ENCODE assay signal across 30 cellular contexts in the genomic region with DNA sequence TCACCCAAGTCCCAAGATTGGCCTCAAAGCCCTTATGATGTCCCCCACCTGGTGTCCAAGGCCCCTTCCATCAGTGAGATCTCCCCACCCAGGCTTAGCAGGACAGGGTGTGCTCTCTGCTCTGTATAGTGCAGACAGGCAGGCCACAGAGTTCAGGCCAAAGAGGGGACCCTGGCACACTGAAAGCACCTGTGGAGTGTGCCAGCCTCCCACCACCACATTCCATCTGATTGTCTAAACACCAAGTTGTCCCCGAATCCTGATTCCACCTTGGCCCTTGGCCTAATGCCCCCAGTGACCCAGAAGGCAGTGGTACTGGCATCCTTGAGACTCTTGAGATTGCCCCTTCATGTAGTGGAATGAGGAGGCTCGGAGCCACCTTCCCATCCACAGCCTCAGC. TPM values are rescaled to one million over a fixed set of nuclear protein-coding genes. Genes with fewer than 3 reads are reported as not detected.
"Had no signal": no experiment of that assay in that cellular context is flagged by ENCODE, and none has a peak within 500 bp of the region (broad histone marks: within the 10 kb centered on the region; RNA-seq: fewer than 3 reads in every experiment).

No MANE protein-coding gene starts in this region.

- H3K27me3 ChIP-seq: gastrocnemius medialis, right lobe of liver, suprapubic skin, transverse colon, vagina had no signal

- ATAC-seq: esophagus mucosa; gastrocnemius medialis; left lobe of liver; mucosa of descending colon; natural killer cell treated with Interleukin-12 subunit alpha and Interleukin-12 subunit beta and Interleukin-15 and Interleukin-18, amount 100 ng/mL, for 72 hours; right lobe of liver; stimulated activated memory B cell treated with anti-CD40 and anti-IgM and Interleukin-4, amounts not matched to agents 10 μg/mL and 1 μg/mL and 100 μg/mL, for 72 hours had no signal

- H3K4me1 ChIP-seq: right lobe of liver, vagina had no signal

- H3K27ac Mint-ChIP-seq: dendritic cell treated with granulocyte-macrophage colony-stimulating factor and Interleukin-4, amounts not matched to agents 40 ng/mL and 50 ng/mL, for 4 days; endodermal cell; memory B cell; mesothelial cell of epicardium; natural killer cell treated with Interleukin-12 subunit alpha and Interleukin-12 subunit beta and Interleukin-15 and Interleukin-18, amount 100 ng/mL, for 72 hours; progenitor cell of endocrine pancreas; stimulated activated memory B cell treated with anti-CD40 and anti-IgM and Interleukin-4, amounts not matched to agents 10 μg/mL and 1 μg/mL and 100 μg/mL, for 72 hours; stimulated activated naive CD8-positive, alpha-beta T cell treated with anti-CD3 and anti-CD28 coated beads, Interleukin-15, Interleukin-2, amounts not matched to agents 100 ng/mL and 50 ng/mL, for 24 hours had no signal

- DNase-seq: effector CD8-positive, alpha-beta T cell; endodermal cell; foreskin fibroblast; gastrocnemius medialis; mucosa of descending colon; naive B cell; right lobe of liver; stimulated activated CD4-positive, alpha-beta T cell treated with anti-CD3 and anti-CD28 coated beads, Interleukin-4, amount 100 ng/mL, for 4 hours; transverse colon had no signal

- H3K4me1 Mint-ChIP-seq: endodermal cell, mesothelial cell of epicardium, neural crest cell had no signal

- H3K27me3 Mint-ChIP-seq: dendritic cell treated with granulocyte-macrophage colony-stimulating factor and Interleukin-4, amounts not matched to agents 40 ng/mL and 50 ng/mL, for 4 days; progenitor cell of endocrine pancreas; stimulated activated memory B cell treated with anti-CD40 and anti-IgM and Interleukin-4, amounts not matched to agents 10 μg/mL and 1 μg/mL and 100 μg/mL, for 72 hours; stimulated activated naive CD8-positive, alpha-beta T cell treated with anti-CD3 and anti-CD28 coated beads, Interleukin-15, Interleukin-2, amounts not matched to agents 100 ng/mL and 50 ng/mL, for 24 hours had no signal

- H3K27ac ChIP-seq: epithelial cell of prostate, gastrocnemius medialis, parathyroid adenoma, right lobe of liver, suprapubic skin, transverse colon, vagina had no signal

- H3K36me3 ChIP-seq: right lobe of liver, transverse colon, vagina had no signal

- H3K36me3 Mint-ChIP-seq: mesothelial cell of epicardium; natural killer cell treated with Interleukin-12 subunit alpha and Interleukin-12 subunit beta and Interleukin-15 and Interleukin-18, amount 100 ng/mL, for 72 hours had no signal

- H3K9me3 ChIP-seq: gastrocnemius medialis, mucosa of descending colon, right lobe of liver, suprapubic skin, transverse colon, vagina had no signal

- H3K9me3 Mint-ChIP-seq: dendritic cell treated with granulocyte-macrophage colony-stimulating factor and Interleukin-4, amounts not matched to agents 40 ng/mL and 50 ng/mL, for 4 days; endodermal cell; memory B cell; mesothelial cell of epicardium; naive B cell; natural killer cell treated with Interleukin-12 subunit alpha and Interleukin-12 subunit beta and Interleukin-15 and Interleukin-18, amount 100 ng/mL, for 72 hours; neural crest cell; stimulated activated memory B cell treated with anti-CD40 and anti-IgM and Interleukin-4, amounts not matched to agents 10 μg/mL and 1 μg/mL and 100 μg/mL, for 72 hours; stimulated activated naive CD8-positive, alpha-beta T cell treated with anti-CD3 and anti-CD28 coated beads, Interleukin-15, Interleukin-2, amounts not matched to agents 100 ng/mL and 50 ng/mL, for 24 hours had no signal

- H3K4me3 ChIP-seq: gastrocnemius medialis, lung, mucosa of descending colon, right lobe of liver, suprapubic skin, transverse colon, vagina had no signal

- H3K4me3 Mint-ChIP-seq: dendritic cell treated with granulocyte-macrophage colony-stimulating factor and Interleukin-4, amounts not matched to agents 40 ng/mL and 50 ng/mL, for 4 days; endodermal cell; memory B cell; mesothelial cell of epicardium; naive B cell; natural killer cell treated with Interleukin-12 subunit alpha and Interleukin-12 subunit beta and Interleukin-15 and Interleukin-18, amount 100 ng/mL, for 72 hours; neural crest cell; stimulated activated memory B cell treated with anti-CD40 and anti-IgM and Interleukin-4, amounts not matched to agents 10 μg/mL and 1 μg/mL and 100 μg/mL, for 72 hours; stimulated activated naive CD8-positive, alpha-beta T cell treated with anti-CD3 and anti-CD28 coated beads, Interleukin-15, Interleukin-2, amounts not matched to agents 100 ng/mL and 50 ng/mL, for 24 hours had no signal

RNA-seq across cellular contexts. Expression of a gene that starts 5.4 kb away (rescaled TPM):
- total RNA-seq: esophagus mucosa; gastrocnemius medialis; glomerular endothelial cell; left lobe of liver; lung; mesothelial cell of epicardium; natural killer cell treated with Interleukin-12 subunit alpha and Interleukin-12 subunit beta and Interleukin-15 and Interleukin-18, amount 100 ng/mL, for 72 hours; neural crest cell; osteoblast; progenitor cell of endocrine pancreas; right lobe of liver; skeletal muscle tissue; suprapubic skin; ureter; vagina had no signal
- polyA plus RNA-seq: keratinocyte, liver, lung had no signal
